In genomic region chrX:2484232-2484631, GRCh38 we compare ENCODE assay signal across 14 cellular contexts. TPM values are rescaled to one million over a fixed set of nuclear protein-coding genes. Genes with fewer than 3 reads are reported as not detected.
A peak's percentile ranks its signal among the peaks of the same experiment; 100 is the strongest.
DNase-seq lines count a peak whose midpoint lies in the region; ATAC-seq, FAIRE-seq and TF ChIP-seq lines count a peak whose summit lies in the region.
"Had no signal": no experiment of that assay in that cellular context is flagged by ENCODE, and none has a peak within 500 bp of the region (broad histone marks: within the 10 kb centered on the region; RNA-seq: fewer than 3 reads in every experiment).

No MANE protein-coding gene starts in this region.

- H3K36me3 ChIP-seq in heart left ventricle (peaks cover under 1 to 35% (median 29%) of the 10 kb centered on the region in 9 donors), ovary (no peaks in the 10 kb centered on the region), vagina (peaks cover 0 to 16% of the 10 kb centered on the region in 2 donors)

- TF ChIP-seq POLR2A in heart left ventricle (IDR thresholded peaks at IDR 0.05) = no peak
- TF ChIP-seq POLR2A in ovary (IDR thresholded peaks at IDR 0.05) = no peak
- TF ChIP-seq POLR2A in vagina (IDR thresholded peaks at IDR 0.05) = no peak

- H3K27me3 Mint-ChIP-seq in activated T-cell treated with anti-CD3 and anti-CD28 coated beads, Interleukin-2, amount 50 U/mL, for 72 hours (ENCODE audit: low read depth) = no peaks in the 10 kb centered on the region
- H3K27me3 Mint-ChIP-seq in activated T-helper 1 cell treated with anti-CD3 and anti-CD28 coated beads, Interleukin-12 subunit alpha, Interleukin-12 subunit beta, Interleukin-2, Interleukin-4 antibody, amounts not matched to agents 30 ng/mL and 10 ng/mL and 1 ng/mL, durations not matched to agents 14 hours and 24 hours and 36 hours (ENCODE audit: insufficient read depth) = no peaks in the 10 kb centered on the region

- no peak for TF ChIP-seq EP300 in ovary (IDR thresholded peaks at IDR 0.05)

- WGBS in heart left ventricle, 4 donors = 34 to 54% (median 35%) methylated on average over 11 of the region's 11 CpGs
- WGBS in ovary, 3 donors = 8 to 20% (median 18%) methylated on average over 11 of the region's 11 CpGs

- H3K27ac ChIP-seq in heart left ventricle (peak overlapping the region; percentile 35 to 78 (median 70)), ovary (peak overlapping the region; percentile 57 to 68), vagina (peak overlapping the region; percentile 71)
- H3K27ac ChIP-seq: 22Rv1 had no signal

- no peak for FAIRE-seq in RCC 7860 (lab: Jason Lieb, UNC)
- FAIRE-seq: GM18507 had no signal

- H3K27ac Mint-ChIP-seq in activated T-cell treated with anti-CD3 and anti-CD28 coated beads, Interleukin-2, amount 50 U/mL, for 72 hours = peak overlapping the region; percentile 33
- no peak overlapping the region for H3K27ac Mint-ChIP-seq in activated T-helper 1 cell treated with anti-CD3 and anti-CD28 coated beads, Interleukin-12 subunit alpha, Interleukin-12 subunit beta, Interleukin-2, Interleukin-4 antibody, amounts not matched to agents 30 ng/mL and 10 ng/mL and 1 ng/mL, durations not matched to agents 14 hours and 24 hours and 36 hours

- peaks cover 7 to 12% of the 10 kb centered on the region in 2 donors for H3K36me3 Mint-ChIP-seq in activated T-cell treated with anti-CD3 and anti-CD28 coated beads, Interleukin-2, amount 50 U/mL, for 72 hours (ENCODE audit: insufficient read depth in 2 of 2)
- H3K36me3 Mint-ChIP-seq in activated T-helper 1 cell treated with anti-CD3 and anti-CD28 coated beads, Interleukin-12 subunit alpha, Interleukin-12 subunit beta, Interleukin-2, Interleukin-4 antibody, amounts not matched to agents 30 ng/mL and 10 ng/mL and 1 ng/mL, durations not matched to agents 14 hours and 24 hours and 36 hours (ENCODE audit: low read depth) = peaks cover 18% of the 10 kb centered on the region

- peaks cover 6 to 7% of the 10 kb centered on the region in 2 donors for H3K9me3 Mint-ChIP-seq in activated T-cell treated with anti-CD3 and anti-CD28 coated beads, Interleukin-2, amount 50 U/mL, for 72 hours
- peaks cover 9% of the 10 kb centered on the region for H3K9me3 Mint-ChIP-seq in activated T-helper 1 cell treated with anti-CD3 and anti-CD28 coated beads, Interleukin-12 subunit alpha, Interleukin-12 subunit beta, Interleukin-2, Interleukin-4 antibody, amounts not matched to agents 30 ng/mL and 10 ng/mL and 1 ng/mL, durations not matched to agents 14 hours and 24 hours and 36 hours

- H3K4me1 Mint-ChIP-seq in activated T-cell treated with anti-CD3 and anti-CD28 coated beads, Interleukin-2, amount 50 U/mL, for 72 hours (ENCODE audit: low read depth) = no peaks in the 10 kb centered on the region
- H3K4me1 Mint-ChIP-seq in activated T-helper 1 cell treated with anti-CD3 and anti-CD28 coated beads, Interleukin-12 subunit alpha, Interleukin-12 subunit beta, Interleukin-2, Interleukin-4 antibody, amounts not matched to agents 30 ng/mL and 10 ng/mL and 1 ng/mL, durations not matched to agents 14 hours and 24 hours and 36 hours (ENCODE audit: low read depth) = no peaks in the 10 kb centered on the region

- no peak for DNase-seq in activated T-cell treated with anti-CD3 and anti-CD28 coated beads, Interleukin-2, amount 50 U/mL, for 72 hours
- DNase-seq in activated T-cell treated with anti-CD3 and anti-CD28 coated beads for 4 hours (no peak), heart left ventricle (no peak), ovary (peak in 1 of 5 donors; percentile 41), vagina (ENCODE audit: extremely low spot score in 2 of 2) (no peak), RCC 7860 (ENCODE audit: low spot score) (no peak)
- no peak for DNase-seq in activated T-helper 1 cell treated with anti-CD3 and anti-CD28 coated beads, Interleukin-12 subunit alpha, Interleukin-12 subunit beta, Interleukin-2, Interleukin-4 antibody, amounts not matched to agents 30 ng/mL and 10 ng/mL and 1 ng/mL, durations not matched to agents 14 hours and 24 hours and 36 hours (ENCODE audit: low spot score)
- DNase-seq: activated CD4-positive, CD25-positive, alpha-beta regulatory T cell treated with anti-CD3 and anti-CD28 coated beads, Interleukin-2, amount 50 U/mL, for 72 hours; activated effector memory CD4-positive, alpha-beta T cell treated with anti-CD3 and anti-CD28 coated beads, Interleukin-2, amount 50 U/mL, for 16 hours; MV-4-11 had no signal

- H3K4me1 ChIP-seq in heart left ventricle (peaks cover 0 to 28% (median 11%) of the 10 kb centered on the region in 12 donors), ovary (ENCODE audit: insufficient read depth) (peaks cover 5% of the 10 kb centered on the region), vagina (peaks cover 19% of the 10 kb centered on the region)

- H3K27me3 ChIP-seq in heart left ventricle (no peaks in the 10 kb centered on the region), ovary (no peaks in the 10 kb centered on the region), vagina (no peaks in the 10 kb centered on the region)
- H3K27me3 ChIP-seq: neutrophil had no signal

- peak overlapping the region in 9 of 12 donors; percentile 17 to 46 (median 35) for H3K4me3 ChIP-seq in heart left ventricle
- H3K4me3 ChIP-seq in ovary = peak overlapping the region; percentile 20
- peak overlapping the region; percentile 8 to 24 for H3K4me3 ChIP-seq in vagina

- intact Hi-C loops in heart left ventricle (cut with DNase I) (no loop called here), ovary (cut with DNase I) (loop anchor here in 1 of 4 donors (10.0 kb wide), 1 partner anchor 159 kb away; no protein-coding TSS in a partner anchor), vagina (cut with DNase I) (no loop called here)
- intact Hi-C loops in activated T-helper 1 cell treated with anti-CD3 and anti-CD28 coated beads, Interleukin-12 subunit alpha, Interleukin-12 subunit beta, Interleukin-2, Interleukin-4 antibody, amounts not matched to agents 30 ng/mL and 10 ng/mL and 1 ng/mL, durations not matched to agents 14 hours and 24 hours and 36 hours (cut with micrococcal nuclease) = no loop called here

- H3K9me3 ChIP-seq in heart left ventricle (peaks cover 0 to 4% (median 0%) of the 10 kb centered on the region in 12 donors), ovary (no peaks in the 10 kb centered on the region), vagina (no peaks in the 10 kb centered on the region)
- H3K9me3 ChIP-seq: neutrophil had no signal

- TF ChIP-seq CTCF in heart left ventricle (IDR thresholded peaks at IDR 0.05) (no peak), ovary (IDR thresholded peaks at IDR 0.05) (no peak), vagina (IDR thresholded peaks at IDR 0.05) (no peak)

- no peak for ATAC-seq in activated T-cell treated with anti-CD3 and anti-CD28 coated beads, Interleukin-2, amount 50 U/mL, for 72 hours (replicated peaks in 1 of 2)
- peak in 1 of 4 donors; percentile 7 for ATAC-seq in heart left ventricle
- no peak for ATAC-seq in HG03045 (IDR thresholded peaks at IDR 0.05; ENCODE audit: unreplicated experiment)

- H3K4me3 Mint-ChIP-seq in activated T-cell treated with anti-CD3 and anti-CD28 coated beads, Interleukin-2, amount 50 U/mL, for 72 hours = no peak overlapping the region
- H3K4me3 Mint-ChIP-seq in activated T-helper 1 cell treated with anti-CD3 and anti-CD28 coated beads, Interleukin-12 subunit alpha, Interleukin-12 subunit beta, Interleukin-2, Interleukin-4 antibody, amounts not matched to agents 30 ng/mL and 10 ng/mL and 1 ng/mL, durations not matched to agents 14 hours and 24 hours and 36 hours = no peak overlapping the region

RNA-seq across cellular contexts. Expression of gene DHRSX, which starts 16.5 kb away (rescaled TPM):
- total RNA-seq in activated T-cell treated with anti-CD3 and anti-CD28 coated beads, Interleukin-2, amount 50 U/mL, for 72 hours = 10 to 100 TPM; 24.0 to 26.0 TPM
- total RNA-seq in heart left ventricle = 10 to 100 TPM; 17.9 to 36.1 (median 25.4) TPM
- 10 to 100 TPM; 14.6 to 17.4 TPM for polyA plus RNA-seq in heart left ventricle
- 10 to 100 TPM; 12.2 to 25.9 (median 20.4) TPM for total RNA-seq in ovary
- polyA plus RNA-seq in ovary = 10 to 100 TPM; 19.0 to 23.1 TPM
- 26.0 TPM for total RNA-seq in vagina
- total RNA-seq in activated T-helper 1 cell treated with anti-CD3 and anti-CD28 coated beads, Interleukin-12 subunit alpha, Interleukin-12 subunit beta, Interleukin-2, Interleukin-4 antibody, amounts not matched to agents 30 ng/mL and 10 ng/mL and 1 ng/mL, durations not matched to agents 14 hours and 24 hours and 36 hours = 26.3 and 27.4 TPM in 2 replicates

RNA-seq across cellular contexts. Expression of gene ZBED1, which starts 16.5 kb away (rescaled TPM):
- 10 to 100 TPM; 24.5 to 28.5 TPM for total RNA-seq in activated T-cell treated with anti-CD3 and anti-CD28 coated beads, Interleukin-2, amount 50 U/mL, for 72 hours
- total RNA-seq in heart left ventricle = 10 to 100 TPM; 41.8 to 87.1 (median 60.7) TPM
- 10 to 100 TPM; 25.9 to 51.1 TPM for polyA plus RNA-seq in heart left ventricle
- 10 to 100 TPM; 23.4 to 39.0 (median 25.9) TPM for total RNA-seq in ovary
- polyA plus RNA-seq in ovary = 10 to 100 TPM; 26.0 to 28.8 TPM
- total RNA-seq in vagina = 32.7 TPM
- total RNA-seq in activated T-helper 1 cell treated with anti-CD3 and anti-CD28 coated beads, Interleukin-12 subunit alpha, Interleukin-12 subunit beta, Interleukin-2, Interleukin-4 antibody, amounts not matched to agents 30 ng/mL and 10 ng/mL and 1 ng/mL, durations not matched to agents 14 hours and 24 hours and 36 hours = 39.8 and 41.6 TPM in 2 replicates
